Comparison of ENCODE assay signal across 19 cellular contexts in the genomic region with DNA sequence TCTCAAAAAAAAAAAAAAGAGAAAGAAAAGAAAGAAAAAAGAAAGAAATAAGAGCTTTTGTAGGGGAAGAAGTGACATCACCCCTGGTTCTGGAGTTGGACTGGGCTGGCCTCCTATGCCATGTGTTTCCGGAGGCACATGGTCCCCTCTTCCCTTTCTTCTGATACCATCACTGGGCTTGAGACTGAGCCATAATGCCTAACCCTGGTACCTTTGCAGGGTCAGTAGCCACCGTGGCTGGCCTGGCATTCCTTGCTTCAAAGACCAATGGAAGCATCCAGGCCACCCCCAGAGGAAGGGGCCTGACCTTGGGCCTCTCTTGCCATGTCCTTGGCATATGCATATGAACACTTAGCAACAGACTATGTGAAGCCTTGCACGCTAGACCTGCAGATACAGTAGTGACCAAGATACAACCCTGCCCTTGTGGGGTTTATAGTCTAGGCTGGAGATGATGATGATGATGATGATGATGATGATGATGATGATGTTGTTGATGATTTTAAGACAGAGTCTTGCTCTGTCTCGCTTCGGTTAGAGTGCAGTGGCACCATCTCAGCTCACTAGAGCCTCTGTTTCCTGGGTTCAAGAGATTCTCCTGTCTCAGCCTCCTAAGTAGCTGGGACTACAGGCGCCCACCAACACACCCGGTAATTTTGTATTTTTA.
"Had no signal": no experiment of that assay in that cellular context is flagged by ENCODE, and none has a peak within 500 bp of the region (broad histone marks: within the 10 kb centered on the region; RNA-seq: fewer than 3 reads in every experiment).

No MANE protein-coding gene starts in this region.

- DNase-seq: IMR-90, Karpas-422, KG1, MG63, NCI-H1092, NCI-H1105 treated with DMSO at 0.1 percent for 48 hours, NCI-H1417 treated with DMSO at 0.1 percent for 48 hours, NCI-H146, NCI-H1694 treated with DMSO at 0.1 percent for 48 hours, NCI-H1930, NCI-H2081, NCI-H2107, NCI-H2227 treated with DMSO at 0.1 percent for 48 hours, NCI-H524, NCI-H69, NCI-H774, Right ventricle myocardium superior, RPMI8226, SIG-M5 had no signal
